ENCODE assay signal across 1 cellular context in the genomic region with DNA sequence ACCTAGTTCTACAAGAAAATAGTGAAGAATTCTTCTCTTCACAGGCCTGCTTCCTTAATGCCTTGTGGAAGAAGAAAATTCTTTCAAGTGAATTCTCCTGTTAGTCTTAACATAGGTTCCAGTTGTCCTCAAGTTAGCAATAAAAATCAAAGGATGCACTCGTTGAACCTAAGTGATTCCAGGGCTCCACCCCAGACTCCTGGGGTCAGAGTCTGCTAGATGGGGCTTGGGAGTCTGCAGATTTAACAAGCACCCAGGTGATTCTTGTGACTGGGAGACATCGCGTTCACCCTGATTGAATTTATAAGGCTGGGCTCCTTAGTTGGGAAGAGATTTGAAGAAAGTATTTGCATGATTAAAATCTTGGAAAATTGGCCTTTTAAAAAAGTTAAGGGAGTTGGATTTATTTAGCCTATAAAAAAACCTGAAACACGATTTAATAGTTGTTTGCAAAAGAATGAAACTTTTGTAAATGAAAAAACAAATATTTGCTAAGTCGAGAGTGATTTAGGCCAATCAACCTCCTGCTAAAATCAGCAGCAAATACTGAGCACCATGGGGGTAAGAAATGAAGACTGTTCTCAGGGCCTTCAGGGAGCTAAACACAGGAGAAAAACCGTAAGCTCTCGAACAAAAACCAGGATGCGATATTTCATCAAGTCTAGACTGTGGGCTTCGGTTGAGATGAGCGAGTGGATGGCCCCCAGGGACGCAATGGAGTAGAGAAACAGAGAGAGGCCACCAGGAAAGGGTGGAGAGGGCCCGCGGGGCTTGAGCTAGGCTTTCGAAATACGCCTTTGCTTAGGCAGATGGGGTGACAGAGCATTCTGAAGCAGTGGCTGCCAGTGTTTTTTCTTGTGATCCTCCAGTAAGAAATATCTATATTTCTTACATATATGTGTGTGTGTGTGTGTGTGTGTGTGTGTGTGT.
TF ChIP-seq lines count a peak whose summit lies in the region.

No MANE protein-coding gene starts in this region.

TF ChIP-seq in H1, 55 proteins besides CTCF, POLR2A, EP300 and RAD21:
- TF ChIP-seq BCL11A (IDR thresholded peaks at IDR 0.05; ENCODE audit: low read depth in 2 of 2, low read length in 2 of 2) (no peak), SIRT6 (IDR thresholded peaks at IDR 0.05; ENCODE audit: low read length) (no peak), CBX8 (IDR thresholded peaks at IDR 0.05; ENCODE audit: borderline replicate concordance, low read depth, low read length) (no peak), MAX (IDR thresholded peaks at IDR 0.05) (no peak), EZH2 (IDR thresholded peaks at IDR 0.05; ENCODE audit: low read depth, low read length, severe bottlenecking) (no peak), KDM1A (IDR thresholded peaks at IDR 0.05; ENCODE audit: borderline replicate concordance, low read length) (no peak)
